Comparison of ENCODE assay signal across 8 cellular contexts in the genomic region with DNA sequence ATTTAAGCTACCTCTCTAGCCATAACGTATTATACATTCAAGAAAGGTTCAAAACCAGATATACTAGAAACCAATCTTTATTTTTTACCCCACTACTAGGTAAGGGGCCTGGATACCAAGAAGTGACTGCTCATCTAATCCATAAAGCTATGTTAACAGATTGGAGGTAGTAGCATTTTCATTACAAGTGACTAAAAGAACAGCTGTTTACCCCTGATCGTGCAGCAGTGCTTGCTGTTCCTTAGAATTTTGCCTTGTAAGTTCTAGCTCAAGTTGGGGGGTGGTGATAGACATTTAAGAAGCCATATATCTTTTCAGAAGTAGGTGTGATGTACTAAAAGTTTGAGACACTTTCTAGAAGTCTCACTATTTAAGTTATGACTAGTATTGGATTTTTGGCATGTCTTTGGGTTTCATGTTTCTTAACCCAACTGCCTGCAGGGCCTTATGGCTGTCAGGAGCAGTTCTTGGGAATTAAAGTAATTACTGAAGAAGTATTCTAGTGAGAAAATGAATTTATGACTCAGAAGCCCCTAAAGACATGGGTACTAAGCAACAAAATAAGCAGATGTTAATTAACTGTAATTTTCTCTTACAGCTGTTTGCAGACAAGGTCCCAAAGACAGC. TPM values are rescaled to one million over a fixed set of nuclear protein-coding genes. Genes with fewer than 3 reads are reported as not detected.
DNase-seq lines count a peak whose midpoint lies in the region; ATAC-seq and TF ChIP-seq lines count a peak whose summit lies in the region.

No MANE protein-coding gene starts in this region.

- DNase-seq in CD14-positive monocyte (ENCODE audit: low spot score) (no peak), MG63 (no peak), colonic mucosa (no peak), natural killer cell (no peak), MV-4-11 (lab: John Stamatoyannopoulos, UW) (no peak), RPMI8226 (no peak), Ammon's horn (ENCODE audit: low spot score) (no peak)

- H3K36me3 Mint-ChIP-seq in CD14-positive monocyte: peaks cover 45 to 46% of the 10 kb centered on the region in 2 donors
- peaks cover 11% of the 10 kb centered on the region for H3K36me3 Mint-ChIP-seq in natural killer cell

- H3K36me3 ChIP-seq in MG63 (peaks cover 71% of the 10 kb centered on the region), colonic mucosa (peaks cover 10% of the 10 kb centered on the region)

- H3K27ac Mint-ChIP-seq in CD14-positive monocyte (peak overlapping the region in 4 of 7 donors; percentile 22 to 99 (median 64)), natural killer cell (peak overlapping the region; percentile 95 to 96)

- H3K27me3 ChIP-seq in MG63 (no peaks in the 10 kb centered on the region), colonic mucosa (no peaks in the 10 kb centered on the region)

- peak overlapping the region; percentile 98 for H3K4me3 ChIP-seq in MG63
- peak overlapping the region; percentile 66 for H3K4me3 ChIP-seq in colonic mucosa

- H3K4me3 Mint-ChIP-seq in CD14-positive monocyte: peak overlapping the region in 1 of 2 donors; percentile 26
- H3K4me3 Mint-ChIP-seq in natural killer cell: peak overlapping the region; percentile 94

- peak overlapping the region in 1 of 2 donors; percentile 54 for H3K9ac ChIP-seq in colonic mucosa (ENCODE audit: low read depth in 2 of 2, low read length in 2 of 2)

- ATAC-seq in natural killer cell (no peak), GM18867 (IDR thresholded peaks at IDR 0.05; ENCODE audit: unreplicated experiment) (no peak)

- H3K27me3 Mint-ChIP-seq in CD14-positive monocyte (ENCODE audit: low read depth in 3 of 3) (peaks cover 0 to 1% (median 0%) of the 10 kb centered on the region in 3 donors), natural killer cell (ENCODE audit: low read depth in 2 of 2) (no peaks in the 10 kb centered on the region)

- TF ChIP-seq CTCF in CD14-positive monocyte (IDR thresholded peaks at IDR 0.05) (no peak), colonic mucosa (IDR thresholded peaks at IDR 0.05) (no peak), natural killer cell (IDR thresholded peaks at IDR 0.05) (no peak)

- H3K4me1 Mint-ChIP-seq in CD14-positive monocyte (peaks cover 19% of the 10 kb centered on the region), natural killer cell (peaks cover 27% of the 10 kb centered on the region in 2 donors)

- H3K4me1 ChIP-seq in colonic mucosa: peaks cover 13% of the 10 kb centered on the region

- H3K9me3 Mint-ChIP-seq in CD14-positive monocyte: peaks cover 0 to 2% (median 0%) of the 10 kb centered on the region in 7 donors
- H3K9me3 Mint-ChIP-seq in natural killer cell: no peaks in the 10 kb centered on the region

- H3K27ac ChIP-seq in colonic mucosa: peak overlapping the region; percentile 99

- intact Hi-C loops in CD14-positive monocyte (cut with micrococcal nuclease): loop anchor here (5.0 kb wide), 3 partner anchors 44 to 49 kb away; a partner anchor contains a TSS
- intact Hi-C loops in colonic mucosa (cut with DNase I): loop anchor here (5.0 kb wide), 2 partner anchors 49 to 216 kb away; a partner anchor contains a TSS
- intact Hi-C loops in natural killer cell (cut with micrococcal nuclease): no loop called here

- H3K9me3 ChIP-seq in MG63 (no peaks in the 10 kb centered on the region), colonic mucosa (no peaks in the 10 kb centered on the region)

RNA-seq across cellular contexts. Expression of a gene that starts 2.3 kb away (rescaled TPM):
- 1,000 to 10,000 TPM; 2,037 to 2,276 TPM for polyA plus RNA-seq in CD14-positive monocyte
- total RNA-seq in MG63 (2014; rRNA removed; shearing (Covaris generic); ENCODE audit: low replicate concordance): 6,024 and 6,806 TPM in 2 replicates
- 1,000 to 10,000 TPM; 1,435 to 2,110 TPM for total RNA-seq in colonic mucosa
- total RNA-seq in natural killer cell: 100 to 1,000 TPM; 701 to 727 (median 718) TPM

RNA-seq across cellular contexts. Expression of a gene that starts 49.1 kb away (rescaled TPM):
- 100 to 1,000 TPM; 181 to 186 TPM for polyA plus RNA-seq in CD14-positive monocyte
- 352 and 425 TPM in 2 replicates for total RNA-seq in MG63 (2014; rRNA removed; shearing (Covaris generic); ENCODE audit: low replicate concordance)
- 100 to 1,000 TPM; 166 to 242 TPM for total RNA-seq in colonic mucosa
- 100 to 1,000 TPM; 178 to 196 (median 190) TPM for total RNA-seq in natural killer cell

RNA-seq across cellular contexts. Expression of a gene that starts 50.1 kb away (rescaled TPM):
- polyA plus RNA-seq in CD14-positive monocyte: 1 to 10 TPM; 1.9 to 3.3 TPM
- total RNA-seq in MG63 (2014; rRNA removed; shearing (Covaris generic); ENCODE audit: low replicate concordance): 2.0 and 6.6 TPM in 2 replicates
- total RNA-seq in colonic mucosa: 100 to 1,000 TPM in 1 of 2 donors, 10 to 100 TPM in 1; 61.8 to 112 TPM
- 100 to 1,000 TPM; 152 to 170 (median 167) TPM for total RNA-seq in natural killer cell
